8 cellular contexts compared by ENCODE assay signal in the genomic region with DNA sequence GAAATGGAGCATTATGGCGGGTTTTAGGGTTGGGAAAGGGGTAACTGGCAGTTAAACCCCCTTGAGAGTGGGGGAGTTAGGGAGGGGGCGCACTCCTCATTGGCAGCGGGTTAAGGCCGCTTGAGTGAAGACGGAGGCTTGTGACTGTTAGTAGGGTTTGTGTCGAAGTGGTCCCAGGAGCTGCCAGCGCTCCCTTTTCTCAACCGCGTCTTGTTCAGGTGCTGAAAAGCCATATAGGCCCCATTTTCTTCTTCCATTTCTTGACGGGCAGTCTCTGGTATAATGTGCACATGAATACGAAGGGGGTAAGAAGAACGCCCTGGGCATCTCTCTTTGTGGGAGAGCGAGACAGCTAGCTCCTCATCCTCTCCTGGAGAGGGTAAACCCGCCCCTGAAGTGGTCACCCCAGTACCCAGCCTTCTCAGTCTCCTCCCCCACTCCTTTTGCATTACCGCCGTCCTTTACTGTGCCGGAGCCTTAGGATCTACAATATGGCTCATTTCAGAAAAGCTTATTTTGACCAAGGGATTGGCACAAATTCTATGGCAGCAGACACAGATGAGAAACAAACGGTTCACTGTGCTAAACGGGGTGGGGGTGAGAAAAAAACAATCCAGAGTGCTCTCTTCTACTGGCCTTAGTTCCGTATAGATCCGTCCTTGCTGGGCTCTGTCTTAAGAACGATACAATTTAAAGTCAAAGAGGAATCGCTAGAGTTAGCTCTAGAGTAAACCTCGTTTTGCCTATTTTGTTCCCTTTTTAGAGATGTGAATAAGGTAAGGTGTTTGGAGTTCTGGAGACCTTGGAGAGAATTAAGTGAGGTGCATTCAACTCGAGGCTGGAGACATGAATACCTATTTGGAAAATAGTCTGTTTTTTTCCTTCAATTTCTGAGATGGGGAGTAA. TPM values are rescaled to one million over a fixed set of nuclear protein-coding genes. Genes with fewer than 3 reads are reported as not detected.
DNase-seq lines count a peak whose midpoint lies in the region; ATAC-seq and TF ChIP-seq lines count a peak whose summit lies in the region.

No MANE protein-coding gene starts in this region.

- H3K4me1 ChIP-seq in fibroblast of lung (ENCODE audit: control insufficient read depth, extremely low read depth, insufficient read depth, low read length): no peaks in the 10 kb centered on the region
- peaks cover 0 to 56% (median 49%) of the 10 kb centered on the region in 5 donors for H3K4me1 ChIP-seq in subcutaneous abdominal adipose tissue (ENCODE audit: control insufficient read depth in 5 of 5, insufficient read depth in 5 of 5, low read length in 5 of 5)

- ATAC-seq in GM21381 (IDR thresholded peaks at IDR 0.05; ENCODE audit: unreplicated experiment): peak; percentile 11
- ATAC-seq in naive thymus-derived CD8-positive, alpha-beta T cell: no peak

- peak overlapping the region; percentile 71 to 100 (median 83) for H3K4me3 ChIP-seq in fibroblast of lung (replicated peaks in 1 of 4; ENCODE audit: control extremely low read depth in 1 of 4, insufficient read depth in 1 of 4, low read depth in 3 of 4, low read length in 4 of 4)
- peak overlapping the region; percentile 99 for H3K4me3 ChIP-seq in subcutaneous abdominal adipose tissue (ENCODE audit: low read depth in 1 of 5, low read length in 5 of 5)

- H3K79me2 ChIP-seq in fibroblast of lung (ENCODE audit: control insufficient read depth, insufficient read depth, low read length): peaks cover 86% of the 10 kb centered on the region

- peak overlapping the region; percentile 100 for H3K27ac ChIP-seq in fibroblast of lung (ENCODE audit: insufficient read depth, low read length)
- H3K27ac ChIP-seq in subcutaneous abdominal adipose tissue (ENCODE audit: low read depth, low read length): peak overlapping the region; percentile 100

- H2AFZ ChIP-seq in fibroblast of lung (ENCODE audit: low read length): no peak overlapping the region

- peak overlapping the region; percentile 95 for H3K4me2 ChIP-seq in fibroblast of lung (ENCODE audit: extremely low read depth, insufficient read depth, low read length)

- H3K9ac ChIP-seq in fibroblast of lung (ENCODE audit: insufficient read depth, low read length) (peak overlapping the region; percentile 99), subcutaneous abdominal adipose tissue (ENCODE audit: low read length in 5 of 5) (peak overlapping the region; percentile 99 to 100 (median 100))

- peak; percentile 52 for DNase-seq in AG08395 (ENCODE audit: low spot score)
- DNase-seq in NCI-H748 treated with DMSO at 0.1 percent for 48 hours (lab: John Stamatoyannopoulos, UW): peak; percentile 58
- peak; percentile 68 for DNase-seq in activated T-cell treated with anti-CD3 and anti-CD28 coated beads, Interleukin-2, amount 50 U/mL, for 24 hours
- DNase-seq in fibroblast of lung (ENCODE audit: low read depth in 2 of 2): peak; percentile 42 to 51
- peak; percentile 19 to 73 (median 50) for DNase-seq in naive thymus-derived CD8-positive, alpha-beta T cell
- DNase-seq in DMS114 treated with DMSO at 0.1 percent for 48 hours (lab: John Stamatoyannopoulos, UW; ENCODE audit: unreplicated experiment): no peak

- peak overlapping the region; percentile 100 for H3K27ac Mint-ChIP-seq in activated T-cell treated with anti-CD3 and anti-CD28 coated beads, Interleukin-2, amount 50 U/mL, for 24 hours
- peak overlapping the region; percentile 99 to 100 (median 100) for H3K27ac Mint-ChIP-seq in naive thymus-derived CD8-positive, alpha-beta T cell

- H3K4me3 Mint-ChIP-seq in activated T-cell treated with anti-CD3 and anti-CD28 coated beads, Interleukin-2, amount 50 U/mL, for 24 hours: peak overlapping the region; percentile 100
- peak overlapping the region; percentile 94 to 100 (median 98) for H3K4me3 Mint-ChIP-seq in naive thymus-derived CD8-positive, alpha-beta T cell

- H4K20me1 ChIP-seq in fibroblast of lung (ENCODE audit: control insufficient read depth, extremely low read depth, insufficient read depth, low read length): peaks cover 6% of the 10 kb centered on the region

- no peak for TF ChIP-seq CTCF in fibroblast of lung (conservative IDR thresholded peaks at IDR 0.05 in 1 of 2, IDR thresholded peaks at IDR 0.05 in 1 of 2; ENCODE audit: low read depth in 1 of 2, low read length in 2 of 2)

- no peaks in the 10 kb centered on the region for H3K9me3 ChIP-seq in fibroblast of lung (ENCODE audit: control insufficient read depth, insufficient read depth, low read depth, low read length)
- H3K9me3 ChIP-seq in subcutaneous abdominal adipose tissue (ENCODE audit: control insufficient read depth in 5 of 5, low read length in 5 of 5): no peaks in the 10 kb centered on the region

- H3K27me3 Mint-ChIP-seq in activated T-cell treated with anti-CD3 and anti-CD28 coated beads, Interleukin-2, amount 50 U/mL, for 24 hours: no peaks in the 10 kb centered on the region
- peaks cover 0 to 12% (median 0%) of the 10 kb centered on the region in 5 donors for H3K27me3 Mint-ChIP-seq in naive thymus-derived CD8-positive, alpha-beta T cell

- H3K36me3 ChIP-seq in fibroblast of lung (ENCODE audit: control insufficient read depth, insufficient read depth, low read length): no peaks in the 10 kb centered on the region
- H3K36me3 ChIP-seq in subcutaneous abdominal adipose tissue (ENCODE audit: control insufficient read depth in 5 of 5, insufficient read depth in 5 of 5, low read length in 5 of 5): no peaks in the 10 kb centered on the region

- peaks cover 31% of the 10 kb centered on the region for H3K4me1 Mint-ChIP-seq in activated T-cell treated with anti-CD3 and anti-CD28 coated beads, Interleukin-2, amount 50 U/mL, for 24 hours (ENCODE audit: low read depth)
- H3K4me1 Mint-ChIP-seq in naive thymus-derived CD8-positive, alpha-beta T cell: peaks cover 25 to 54% (median 30%) of the 10 kb centered on the region in 4 donors

- peaks cover 83% of the 10 kb centered on the region for H3K36me3 Mint-ChIP-seq in activated T-cell treated with anti-CD3 and anti-CD28 coated beads, Interleukin-2, amount 50 U/mL, for 24 hours (ENCODE audit: low read depth)
- H3K36me3 Mint-ChIP-seq in naive thymus-derived CD8-positive, alpha-beta T cell: peaks cover 9 to 23% (median 16%) of the 10 kb centered on the region in 3 donors

- POLR2A ChIA-PET in naive thymus-derived CD8-positive, alpha-beta T cell (lab: Charles Lee): interaction anchor here (0.6 to 14.6 kb wide), 25 partner anchors 8 to 1270 kb away, joined by 3 to 500 read pairs (median 4); a partner anchor contains a TSS

- H3K27me3 ChIP-seq in fibroblast of lung (ENCODE audit: control insufficient read depth, insufficient read depth, low read length) (no peaks in the 10 kb centered on the region), subcutaneous abdominal adipose tissue (ENCODE audit: control insufficient read depth in 5 of 5, insufficient read depth in 4 of 5, low read length in 5 of 5) (no peaks in the 10 kb centered on the region)

- no peaks in the 10 kb centered on the region for H3K9me3 Mint-ChIP-seq in activated T-cell treated with anti-CD3 and anti-CD28 coated beads, Interleukin-2, amount 50 U/mL, for 24 hours
- peaks cover 0 to 9% (median 0%) of the 10 kb centered on the region in 9 donors for H3K9me3 Mint-ChIP-seq in naive thymus-derived CD8-positive, alpha-beta T cell

RNA-seq across cellular contexts. Expression of a gene that starts 1.0 kb away (rescaled TPM):
- total RNA-seq in fibroblast of lung: 80.9 and 95.0 TPM in 2 replicates
- polyA plus RNA-seq in fibroblast of lung: 6.7 and 7.5 TPM in 2 replicates
- 27.7 and 40.7 TPM in 2 replicates for polyA plus RNA-seq in fibroblast of lung (2012)
- polyA minus RNA-seq in fibroblast of lung (ENCODE audit: low replicate concordance): 49.3 and 55.3 TPM in 2 replicates
- total RNA-seq in naive thymus-derived CD8-positive, alpha-beta T cell: 100 to 1,000 TPM; 186 to 188 TPM
- 100 to 1,000 TPM; 119 to 193 (median 140) TPM for polyA plus RNA-seq in naive thymus-derived CD8-positive, alpha-beta T cell
